In the genomic region with DNA sequence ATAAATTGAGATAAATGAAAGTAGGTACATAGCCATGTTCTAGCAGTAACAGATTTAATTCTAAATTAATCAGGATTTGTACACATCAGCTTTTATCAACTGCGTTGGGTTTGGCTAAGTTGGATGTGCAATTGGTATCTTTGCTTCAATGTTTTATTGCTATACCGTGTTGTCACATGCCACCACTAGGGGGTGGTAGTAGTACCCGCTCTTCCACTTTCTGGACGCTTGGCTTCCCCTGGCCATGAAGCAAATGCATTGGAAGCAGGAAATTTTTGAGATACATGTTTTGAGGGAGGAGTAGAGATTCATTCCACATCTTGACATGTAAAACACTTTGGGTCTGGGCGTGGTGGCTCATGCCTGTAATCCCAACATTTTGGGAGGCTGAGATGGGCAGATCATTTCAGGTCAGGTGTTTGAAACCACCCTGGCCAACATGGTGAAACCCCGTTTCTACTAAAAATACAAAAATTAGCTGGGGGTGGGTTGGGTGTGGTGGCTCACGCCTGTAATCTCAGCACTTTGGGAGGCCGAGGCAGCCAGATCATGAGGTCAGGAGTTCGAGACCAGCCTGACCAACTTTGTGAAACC, we compare ENCODE assay signal across 8 cellular contexts. TPM values are rescaled to one million over a fixed set of nuclear protein-coding genes. Genes with fewer than 3 reads are reported as not detected.
A peak's percentile ranks its signal among the peaks of the same experiment; 100 is the strongest.
DNase-seq lines count a peak whose midpoint lies in the region; ATAC-seq, FAIRE-seq and TF ChIP-seq lines count a peak whose summit lies in the region.

No MANE protein-coding gene starts in this region.

- H4K20me1 ChIP-seq in OCI-LY7 (ENCODE audit: insufficient read depth, low read length): no peaks in the 10 kb centered on the region

- POLR2A ChIA-PET in OCI-LY7 (lab: Charles Lee): interaction anchor here (0.6 kb wide), 1 partner anchor 260 kb away, joined by 3 read pairs; no protein-coding TSS in a partner anchor

- H3K79me2 ChIP-seq in OCI-LY7 (ENCODE audit: insufficient read depth, low read depth, low read length): no peaks in the 10 kb centered on the region

- H3K27ac Mint-ChIP-seq in activated T-helper 17 cell treated with anti-CD3 and anti-CD28 coated beads, Interleukin-2, amount 50 U/mL, for 72 hours: no peak overlapping the region

- H3K4me3 ChIP-seq in OCI-LY7 (ENCODE audit: low read depth, low read length, poor library complexity, severe bottlenecking) (no peak overlapping the region), gastroesophageal sphincter (no peak overlapping the region), pancreas (no peak overlapping the region)

- peak; percentile 56 for FAIRE-seq in pancreas (lab: Jason Lieb, UNC)

- CTCF ChIA-PET in OCI-LY7 (lab: Charles Lee; ENCODE audit: unreplicated experiment): no interaction called here

- DNase-seq in Caki2 (ENCODE audit: low read depth): peak; percentile 31
- DNase-seq in HPDE6-E6E7 (ENCODE audit: extremely low spot score): peak; percentile 62
- peak; percentile 70 for DNase-seq in OCI-LY7 (ENCODE audit: low spot score)
- DNase-seq in pancreas: peak in 3 of 6 donors; percentile 47 to 69 (median 60)
- no peak for DNase-seq in effector CD8-positive, alpha-beta T cell (lab: John Stamatoyannopoulos, UW)

- H3K4me2 ChIP-seq in OCI-LY7 (ENCODE audit: low read length): no peak overlapping the region

- no peaks in the 10 kb centered on the region for H3K9me3 ChIP-seq in OCI-LY7 (ENCODE audit: low read length)
- no peaks in the 10 kb centered on the region for H3K9me3 ChIP-seq in gastroesophageal sphincter
- H3K9me3 ChIP-seq in pancreas: no peaks in the 10 kb centered on the region

- H3K4me1 ChIP-seq in OCI-LY7 (ENCODE audit: insufficient read depth, low read length, poor library complexity, severe bottlenecking): no peaks in the 10 kb centered on the region
- H3K4me1 ChIP-seq in gastroesophageal sphincter: peaks cover 0 to 3% (median 0%) of the 10 kb centered on the region in 3 donors
- peaks cover 0 to 8% (median 0%) of the 10 kb centered on the region in 3 donors for H3K4me1 ChIP-seq in pancreas

- no TSS peak for BruUV-seq in OCI-LY7 (replicated peaks; lab: Mats Ljungman, UMichigan)

- in situ Hi-C loops in Caki2 (cut with HindIII; ENCODE audit: low pct_unique_long_range_greater_than_20kb, low sequenced_read_pairs): no loop called here

- TF ChIP-seq CTCF in OCI-LY7 (conservative IDR thresholded peaks at IDR 0.05; ENCODE audit: low read length): peak; percentile 91
- TF ChIP-seq CTCF in gastroesophageal sphincter (IDR thresholded peaks at IDR 0.05): peak; percentile 73 to 93 (median 86)
- peak; percentile 24 to 84 (median 77) for TF ChIP-seq CTCF in pancreas (IDR thresholded peaks at IDR 0.05)

- H3K4me3 Mint-ChIP-seq in activated T-helper 17 cell treated with anti-CD3 and anti-CD28 coated beads, Interleukin-2, amount 50 U/mL, for 72 hours: no peak overlapping the region

- no peaks in the 10 kb centered on the region for H3K9me3 Mint-ChIP-seq in activated T-helper 17 cell treated with anti-CD3 and anti-CD28 coated beads, Interleukin-2, amount 50 U/mL, for 72 hours

- WGBS in gastroesophageal sphincter (ENCODE audit: low coverage in 1 of 2), 2 donors: 6 to 15% methylated on average over 4 to 7 of the region's 9 CpGs
- WGBS in pancreas, 2 donors: 50 to 58% methylated on average over 9 of the region's 9 CpGs

- no peak for TF ChIP-seq POLR2A in gastroesophageal sphincter (IDR thresholded peaks at IDR 0.05)

- peak; percentile 60 for ATAC-seq in activated T-helper 17 cell treated with anti-CD3 and anti-CD28 coated beads, Interleukin-2, amount 50 U/mL, for 72 hours (replicated peaks)
- ATAC-seq in gastroesophageal sphincter: peak; percentile 76
- ATAC-seq in pancreas: peak; percentile 66 to 97 (median 90)
- no peak for ATAC-seq in HG03354 (IDR thresholded peaks at IDR 0.05; ENCODE audit: poor library complexity, severe bottlenecking, unreplicated experiment)

- no peak for TF ChIP-seq EP300 in gastroesophageal sphincter (IDR thresholded peaks at IDR 0.05)

- H3K36me3 Mint-ChIP-seq in activated T-helper 17 cell treated with anti-CD3 and anti-CD28 coated beads, Interleukin-2, amount 50 U/mL, for 72 hours (ENCODE audit: low read depth): no peaks in the 10 kb centered on the region

- no peaks in the 10 kb centered on the region for H3K9me2 ChIP-seq in OCI-LY7 (ENCODE audit: insufficient read depth, low read length)

- H3K27ac ChIP-seq in OCI-LY7 (ENCODE audit: low read depth, low read length, poor library complexity, severe bottlenecking): no peak overlapping the region
- no peak overlapping the region for H3K27ac ChIP-seq in gastroesophageal sphincter
- no peak overlapping the region for H3K27ac ChIP-seq in pancreas

- H3K4me1 Mint-ChIP-seq in activated T-helper 17 cell treated with anti-CD3 and anti-CD28 coated beads, Interleukin-2, amount 50 U/mL, for 72 hours: no peaks in the 10 kb centered on the region

- H3K36me3 ChIP-seq in OCI-LY7 (ENCODE audit: insufficient read depth, low read length): no peaks in the 10 kb centered on the region
- H3K36me3 ChIP-seq in gastroesophageal sphincter: peaks cover 0 to 40% of the 10 kb centered on the region in 2 donors
- no peaks in the 10 kb centered on the region for H3K36me3 ChIP-seq in pancreas

- H3K27me3 ChIP-seq in gastroesophageal sphincter (no peaks in the 10 kb centered on the region), pancreas (no peaks in the 10 kb centered on the region)

- intact Hi-C loops in OCI-LY7 (cut with micrococcal nuclease; ENCODE audit: unreplicated experiment): loop anchor here (2.0 to 5.0 kb wide), 2 partner anchors 397 to 416 kb away; no protein-coding TSS in a partner anchor
- intact Hi-C loops in pancreas (cut with DNase I): loop anchor here in 1 of 3 donors (5.0 kb wide), 1 partner anchor 216 kb away; no protein-coding TSS in a partner anchor

- no peak overlapping the region; the same call in 1 of the 2 replicates for H2AFZ ChIP-seq in OCI-LY7 (ENCODE audit: low read length)

- H3K27me3 Mint-ChIP-seq in activated T-helper 17 cell treated with anti-CD3 and anti-CD28 coated beads, Interleukin-2, amount 50 U/mL, for 72 hours: no peaks in the 10 kb centered on the region

RNA-seq across cellular contexts. Expression of gene EMP2, which starts 58.6 kb away (rescaled TPM):
- 4.2 and 8.9 TPM in 2 replicates for total RNA-seq in Caki2 (2014; rRNA removed; shearing (Covaris generic); ENCODE audit: low replicate concordance)
- total RNA-seq in OCI-LY7 (2014; rRNA removed; shearing (Covaris generic)): not detected in 2 replicates
- total RNA-seq in OCI-LY7 (2022) (not detected in 2 replicates), gastroesophageal sphincter (10 to 100 TPM; 52.8 to 94.7 (median 69.7) TPM), pancreas (10 to 100 TPM in 1 of 6 donors, 1 to 10 TPM in 5; 9.0 to 13.0 (median 9.3) TPM)
- under 1 TPM; 0.15 to 0.16 TPM for total RNA-seq in activated T-helper 17 cell treated with anti-CD3 and anti-CD28 coated beads, Interleukin-2, amount 50 U/mL, for 72 hours
- 10 to 100 TPM in 1 of 2 donors, 1 to 10 TPM in 1; 5.5 to 13.7 TPM for polyA plus RNA-seq in pancreas
